Comparison of ENCODE assay signal across 2 cellular contexts in the genomic region with DNA sequence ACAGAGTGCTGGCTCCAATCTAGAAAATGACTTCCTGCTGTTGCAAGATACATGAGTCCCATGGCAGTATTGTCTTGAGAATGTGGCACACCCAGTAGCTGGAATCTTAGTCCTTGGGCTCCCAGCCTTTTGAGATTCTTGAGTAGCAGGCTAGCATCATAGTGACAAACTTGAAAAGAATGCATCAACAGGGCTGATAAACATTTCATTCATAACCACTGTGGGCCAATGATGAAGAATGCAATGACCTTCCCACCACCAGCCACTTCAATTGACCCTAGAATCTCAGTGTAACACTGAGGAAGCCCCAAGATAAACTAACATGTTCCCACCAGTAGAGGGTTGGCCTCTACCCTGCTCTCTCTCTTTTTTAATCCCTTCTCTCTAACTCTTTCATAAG.
TF ChIP-seq lines count a peak whose summit lies in the region.

No MANE protein-coding gene starts in this region.

TF ChIP-seq in GM23338, 12 proteins besides CTCF, POLR2A, EP300 and RAD21 (continued from another document):
- TF ChIP-seq, protein P1, sequence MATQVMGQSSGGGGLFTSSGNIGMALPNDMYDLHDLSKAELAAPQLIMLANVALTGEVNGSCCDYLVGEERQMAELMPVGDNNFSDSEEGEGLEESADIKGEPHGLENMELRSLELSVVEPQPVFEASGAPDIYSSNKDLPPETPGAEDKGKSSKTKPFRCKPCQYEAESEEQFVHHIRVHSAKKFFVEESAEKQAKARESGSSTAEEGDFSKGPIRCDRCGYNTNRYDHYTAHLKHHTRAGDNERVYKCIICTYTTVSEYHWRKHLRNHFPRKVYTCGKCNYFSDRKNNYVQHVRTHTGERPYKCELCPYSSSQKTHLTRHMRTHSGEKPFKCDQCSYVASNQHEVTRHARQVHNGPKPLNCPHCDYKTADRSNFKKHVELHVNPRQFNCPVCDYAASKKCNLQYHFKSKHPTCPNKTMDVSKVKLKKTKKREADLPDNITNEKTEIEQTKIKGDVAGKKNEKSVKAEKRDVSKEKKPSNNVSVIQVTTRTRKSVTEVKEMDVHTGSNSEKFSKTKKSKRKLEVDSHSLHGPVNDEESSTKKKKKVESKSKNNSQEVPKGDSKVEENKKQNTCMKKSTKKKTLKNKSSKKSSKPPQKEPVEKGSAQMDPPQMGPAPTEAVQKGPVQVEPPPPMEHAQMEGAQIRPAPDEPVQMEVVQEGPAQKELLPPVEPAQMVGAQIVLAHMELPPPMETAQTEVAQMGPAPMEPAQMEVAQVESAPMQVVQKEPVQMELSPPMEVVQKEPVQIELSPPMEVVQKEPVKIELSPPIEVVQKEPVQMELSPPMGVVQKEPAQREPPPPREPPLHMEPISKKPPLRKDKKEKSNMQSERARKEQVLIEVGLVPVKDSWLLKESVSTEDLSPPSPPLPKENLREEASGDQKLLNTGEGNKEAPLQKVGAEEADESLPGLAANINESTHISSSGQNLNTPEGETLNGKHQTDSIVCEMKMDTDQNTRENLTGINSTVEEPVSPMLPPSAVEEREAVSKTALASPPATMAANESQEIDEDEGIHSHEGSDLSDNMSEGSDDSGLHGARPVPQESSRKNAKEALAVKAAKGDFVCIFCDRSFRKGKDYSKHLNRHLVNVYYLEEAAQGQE (IDR thresholded peaks at IDR 0.05; ENCODE audit: unreplicated experiment) = no peak
- TF ChIP-seq EZH2 (IDR thresholded peaks at IDR 0.05; ENCODE audit: low read depth, unreplicated experiment) (no peak), STAT1 (IDR thresholded peaks at IDR 0.05; ENCODE audit: unreplicated experiment) (no peak)
- TF ChIP-seq, protein P2, sequence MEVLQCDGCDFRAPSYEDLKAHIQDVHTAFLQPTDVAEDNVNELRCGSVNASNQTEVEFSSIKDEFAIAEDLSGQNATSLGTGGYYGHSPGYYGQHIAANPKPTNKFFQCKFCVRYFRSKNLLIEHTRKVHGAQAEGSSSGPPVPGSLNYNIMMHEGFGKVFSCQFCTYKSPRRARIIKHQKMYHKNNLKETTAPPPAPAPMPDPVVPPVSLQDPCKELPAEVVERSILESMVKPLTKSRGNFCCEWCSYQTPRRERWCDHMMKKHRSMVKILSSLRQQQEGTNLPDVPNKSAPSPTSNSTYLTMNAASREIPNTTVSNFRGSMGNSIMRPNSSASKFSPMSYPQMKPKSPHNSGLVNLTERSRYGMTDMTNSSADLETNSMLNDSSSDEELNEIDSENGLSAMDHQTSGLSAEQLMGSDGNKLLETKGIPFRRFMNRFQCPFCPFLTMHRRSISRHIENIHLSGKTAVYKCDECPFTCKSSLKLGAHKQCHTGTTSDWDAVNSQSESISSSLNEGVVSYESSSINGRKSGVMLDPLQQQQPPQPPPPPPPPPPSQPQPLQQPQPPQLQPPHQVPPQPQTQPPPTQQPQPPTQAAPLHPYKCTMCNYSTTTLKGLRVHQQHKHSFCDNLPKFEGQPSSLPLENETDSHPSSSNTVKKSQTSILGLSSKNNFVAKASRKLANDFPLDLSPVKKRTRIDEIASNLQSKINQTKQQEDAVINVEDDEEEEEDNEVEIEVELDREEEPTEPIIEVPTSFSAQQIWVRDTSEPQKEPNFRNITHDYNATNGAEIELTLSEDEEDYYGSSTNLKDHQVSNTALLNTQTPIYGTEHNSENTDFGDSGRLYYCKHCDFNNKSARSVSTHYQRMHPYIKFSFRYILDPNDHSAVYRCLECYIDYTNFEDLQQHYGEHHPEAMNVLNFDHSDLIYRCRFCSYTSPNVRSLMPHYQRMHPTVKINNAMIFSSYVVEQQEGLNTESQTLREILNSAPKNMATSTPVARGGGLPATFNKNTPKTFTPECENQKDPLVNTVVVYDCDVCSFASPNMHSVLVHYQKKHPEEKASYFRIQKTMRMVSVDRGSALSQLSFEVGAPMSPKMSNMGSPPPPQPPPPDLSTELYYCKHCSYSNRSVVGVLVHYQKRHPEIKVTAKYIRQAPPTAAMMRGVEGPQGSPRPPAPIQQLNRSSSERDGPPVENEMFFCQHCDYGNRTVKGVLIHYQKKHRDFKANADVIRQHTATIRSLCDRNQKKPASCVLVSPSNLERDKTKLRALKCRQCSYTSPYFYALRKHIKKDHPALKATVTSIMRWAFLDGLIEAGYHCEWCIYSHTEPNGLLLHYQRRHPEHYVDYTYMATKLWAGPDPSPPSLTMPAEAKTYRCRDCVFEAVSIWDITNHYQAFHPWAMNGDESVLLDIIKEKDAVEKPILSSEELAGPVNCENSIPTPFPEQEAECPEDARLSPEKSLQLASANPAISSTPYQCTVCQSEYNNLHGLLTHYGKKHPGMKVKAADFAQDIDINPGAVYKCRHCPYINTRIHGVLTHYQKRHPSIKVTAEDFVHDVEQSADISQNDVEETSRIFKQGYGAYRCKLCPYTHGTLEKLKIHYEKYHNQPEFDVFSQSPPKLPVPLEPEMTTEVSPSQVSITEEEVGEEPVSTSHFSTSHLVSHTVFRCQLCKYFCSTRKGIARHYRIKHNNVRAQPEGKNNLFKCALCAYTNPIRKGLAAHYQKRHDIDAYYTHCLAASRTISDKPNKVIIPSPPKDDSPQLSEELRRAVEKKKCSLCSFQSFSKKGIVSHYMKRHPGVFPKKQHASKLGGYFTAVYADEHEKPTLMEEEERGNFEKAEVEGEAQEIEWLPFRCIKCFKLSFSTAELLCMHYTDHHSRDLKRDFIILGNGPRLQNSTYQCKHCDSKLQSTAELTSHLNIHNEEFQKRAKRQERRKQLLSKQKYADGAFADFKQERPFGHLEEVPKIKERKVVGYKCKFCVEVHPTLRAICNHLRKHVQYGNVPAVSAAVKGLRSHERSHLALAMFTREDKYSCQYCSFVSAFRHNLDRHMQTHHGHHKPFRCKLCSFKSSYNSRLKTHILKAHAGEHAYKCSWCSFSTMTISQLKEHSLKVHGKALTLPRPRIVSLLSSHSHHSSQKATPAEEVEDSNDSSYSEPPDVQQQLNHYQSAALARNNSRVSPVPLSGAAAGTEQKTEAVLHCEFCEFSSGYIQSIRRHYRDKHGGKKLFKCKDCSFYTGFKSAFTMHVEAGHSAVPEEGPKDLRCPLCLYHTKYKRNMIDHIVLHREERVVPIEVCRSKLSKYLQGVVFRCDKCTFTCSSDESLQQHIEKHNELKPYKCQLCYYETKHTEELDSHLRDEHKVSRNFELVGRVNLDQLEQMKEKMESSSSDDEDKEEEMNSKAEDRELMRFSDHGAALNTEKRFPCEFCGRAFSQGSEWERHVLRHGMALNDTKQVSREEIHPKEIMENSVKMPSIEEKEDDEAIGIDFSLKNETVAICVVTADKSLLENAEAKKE (CRISPR knock-in tag; IDR thresholded peaks at IDR 0.05) = no peak

TF ChIP-seq in WTC11, 78 proteins besides CTCF, POLR2A, EP300 and RAD21 (continued from another document):
- TF ChIP-seq, protein P3, sequence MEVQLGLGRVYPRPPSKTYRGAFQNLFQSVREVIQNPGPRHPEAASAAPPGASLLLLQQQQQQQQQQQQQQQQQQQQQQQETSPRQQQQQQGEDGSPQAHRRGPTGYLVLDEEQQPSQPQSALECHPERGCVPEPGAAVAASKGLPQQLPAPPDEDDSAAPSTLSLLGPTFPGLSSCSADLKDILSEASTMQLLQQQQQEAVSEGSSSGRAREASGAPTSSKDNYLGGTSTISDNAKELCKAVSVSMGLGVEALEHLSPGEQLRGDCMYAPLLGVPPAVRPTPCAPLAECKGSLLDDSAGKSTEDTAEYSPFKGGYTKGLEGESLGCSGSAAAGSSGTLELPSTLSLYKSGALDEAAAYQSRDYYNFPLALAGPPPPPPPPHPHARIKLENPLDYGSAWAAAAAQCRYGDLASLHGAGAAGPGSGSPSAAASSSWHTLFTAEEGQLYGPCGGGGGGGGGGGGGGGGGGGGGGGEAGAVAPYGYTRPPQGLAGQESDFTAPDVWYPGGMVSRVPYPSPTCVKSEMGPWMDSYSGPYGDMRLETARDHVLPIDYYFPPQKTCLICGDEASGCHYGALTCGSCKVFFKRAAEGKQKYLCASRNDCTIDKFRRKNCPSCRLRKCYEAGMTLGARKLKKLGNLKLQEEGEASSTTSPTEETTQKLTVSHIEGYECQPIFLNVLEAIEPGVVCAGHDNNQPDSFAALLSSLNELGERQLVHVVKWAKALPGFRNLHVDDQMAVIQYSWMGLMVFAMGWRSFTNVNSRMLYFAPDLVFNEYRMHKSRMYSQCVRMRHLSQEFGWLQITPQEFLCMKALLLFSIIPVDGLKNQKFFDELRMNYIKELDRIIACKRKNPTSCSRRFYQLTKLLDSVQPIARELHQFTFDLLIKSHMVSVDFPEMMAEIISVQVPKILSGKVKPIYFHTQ (CRISPR knock-in tag; IDR thresholded peaks at IDR 0.05) = no peak
- TF ChIP-seq ZNF416 (CRISPR knock-in tag; IDR thresholded peaks at IDR 0.05) (no peak), ZNF219 (CRISPR knock-in tag; IDR thresholded peaks at IDR 0.05; ENCODE audit: borderline replicate concordance) (no peak), ZNF671 (CRISPR knock-in tag; IDR thresholded peaks at IDR 0.05) (no peak), TEAD4 (CRISPR knock-in tag; IDR thresholded peaks at IDR 0.05) (no peak), RORB (CRISPR knock-in tag; IDR thresholded peaks at IDR 0.05) (no peak), MXD4 (CRISPR knock-in tag; IDR thresholded peaks at IDR 0.05; ENCODE audit: borderline replicate concordance) (no peak)
- TF ChIP-seq, protein P4, sequence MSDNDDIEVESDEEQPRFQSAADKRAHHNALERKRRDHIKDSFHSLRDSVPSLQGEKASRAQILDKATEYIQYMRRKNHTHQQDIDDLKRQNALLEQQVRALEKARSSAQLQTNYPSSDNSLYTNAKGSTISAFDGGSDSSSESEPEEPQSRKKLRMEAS (CRISPR knock-in tag; IDR thresholded peaks at IDR 0.05) = no peak
- TF ChIP-seq, protein P5, sequence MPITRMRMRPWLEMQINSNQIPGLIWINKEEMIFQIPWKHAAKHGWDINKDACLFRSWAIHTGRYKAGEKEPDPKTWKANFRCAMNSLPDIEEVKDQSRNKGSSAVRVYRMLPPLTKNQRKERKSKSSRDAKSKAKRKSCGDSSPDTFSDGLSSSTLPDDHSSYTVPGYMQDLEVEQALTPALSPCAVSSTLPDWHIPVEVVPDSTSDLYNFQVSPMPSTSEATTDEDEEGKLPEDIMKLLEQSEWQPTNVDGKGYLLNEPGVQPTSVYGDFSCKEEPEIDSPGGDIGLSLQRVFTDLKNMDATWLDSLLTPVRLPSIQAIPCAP (CRISPR knock-in tag; IDR thresholded peaks at IDR 0.05) = no peak
